Comparison of ENCODE assay signal across 1 cellular context in genomic region chr13:50133277-50133953, GRCh38.
TF ChIP-seq lines count a peak whose summit lies in the region.

No MANE protein-coding gene starts in this region.

TF ChIP-seq in GM23338, 12 proteins besides CTCF, POLR2A, EP300 and RAD21 (continued from another document):
- TF ChIP-seq, protein P1, sequence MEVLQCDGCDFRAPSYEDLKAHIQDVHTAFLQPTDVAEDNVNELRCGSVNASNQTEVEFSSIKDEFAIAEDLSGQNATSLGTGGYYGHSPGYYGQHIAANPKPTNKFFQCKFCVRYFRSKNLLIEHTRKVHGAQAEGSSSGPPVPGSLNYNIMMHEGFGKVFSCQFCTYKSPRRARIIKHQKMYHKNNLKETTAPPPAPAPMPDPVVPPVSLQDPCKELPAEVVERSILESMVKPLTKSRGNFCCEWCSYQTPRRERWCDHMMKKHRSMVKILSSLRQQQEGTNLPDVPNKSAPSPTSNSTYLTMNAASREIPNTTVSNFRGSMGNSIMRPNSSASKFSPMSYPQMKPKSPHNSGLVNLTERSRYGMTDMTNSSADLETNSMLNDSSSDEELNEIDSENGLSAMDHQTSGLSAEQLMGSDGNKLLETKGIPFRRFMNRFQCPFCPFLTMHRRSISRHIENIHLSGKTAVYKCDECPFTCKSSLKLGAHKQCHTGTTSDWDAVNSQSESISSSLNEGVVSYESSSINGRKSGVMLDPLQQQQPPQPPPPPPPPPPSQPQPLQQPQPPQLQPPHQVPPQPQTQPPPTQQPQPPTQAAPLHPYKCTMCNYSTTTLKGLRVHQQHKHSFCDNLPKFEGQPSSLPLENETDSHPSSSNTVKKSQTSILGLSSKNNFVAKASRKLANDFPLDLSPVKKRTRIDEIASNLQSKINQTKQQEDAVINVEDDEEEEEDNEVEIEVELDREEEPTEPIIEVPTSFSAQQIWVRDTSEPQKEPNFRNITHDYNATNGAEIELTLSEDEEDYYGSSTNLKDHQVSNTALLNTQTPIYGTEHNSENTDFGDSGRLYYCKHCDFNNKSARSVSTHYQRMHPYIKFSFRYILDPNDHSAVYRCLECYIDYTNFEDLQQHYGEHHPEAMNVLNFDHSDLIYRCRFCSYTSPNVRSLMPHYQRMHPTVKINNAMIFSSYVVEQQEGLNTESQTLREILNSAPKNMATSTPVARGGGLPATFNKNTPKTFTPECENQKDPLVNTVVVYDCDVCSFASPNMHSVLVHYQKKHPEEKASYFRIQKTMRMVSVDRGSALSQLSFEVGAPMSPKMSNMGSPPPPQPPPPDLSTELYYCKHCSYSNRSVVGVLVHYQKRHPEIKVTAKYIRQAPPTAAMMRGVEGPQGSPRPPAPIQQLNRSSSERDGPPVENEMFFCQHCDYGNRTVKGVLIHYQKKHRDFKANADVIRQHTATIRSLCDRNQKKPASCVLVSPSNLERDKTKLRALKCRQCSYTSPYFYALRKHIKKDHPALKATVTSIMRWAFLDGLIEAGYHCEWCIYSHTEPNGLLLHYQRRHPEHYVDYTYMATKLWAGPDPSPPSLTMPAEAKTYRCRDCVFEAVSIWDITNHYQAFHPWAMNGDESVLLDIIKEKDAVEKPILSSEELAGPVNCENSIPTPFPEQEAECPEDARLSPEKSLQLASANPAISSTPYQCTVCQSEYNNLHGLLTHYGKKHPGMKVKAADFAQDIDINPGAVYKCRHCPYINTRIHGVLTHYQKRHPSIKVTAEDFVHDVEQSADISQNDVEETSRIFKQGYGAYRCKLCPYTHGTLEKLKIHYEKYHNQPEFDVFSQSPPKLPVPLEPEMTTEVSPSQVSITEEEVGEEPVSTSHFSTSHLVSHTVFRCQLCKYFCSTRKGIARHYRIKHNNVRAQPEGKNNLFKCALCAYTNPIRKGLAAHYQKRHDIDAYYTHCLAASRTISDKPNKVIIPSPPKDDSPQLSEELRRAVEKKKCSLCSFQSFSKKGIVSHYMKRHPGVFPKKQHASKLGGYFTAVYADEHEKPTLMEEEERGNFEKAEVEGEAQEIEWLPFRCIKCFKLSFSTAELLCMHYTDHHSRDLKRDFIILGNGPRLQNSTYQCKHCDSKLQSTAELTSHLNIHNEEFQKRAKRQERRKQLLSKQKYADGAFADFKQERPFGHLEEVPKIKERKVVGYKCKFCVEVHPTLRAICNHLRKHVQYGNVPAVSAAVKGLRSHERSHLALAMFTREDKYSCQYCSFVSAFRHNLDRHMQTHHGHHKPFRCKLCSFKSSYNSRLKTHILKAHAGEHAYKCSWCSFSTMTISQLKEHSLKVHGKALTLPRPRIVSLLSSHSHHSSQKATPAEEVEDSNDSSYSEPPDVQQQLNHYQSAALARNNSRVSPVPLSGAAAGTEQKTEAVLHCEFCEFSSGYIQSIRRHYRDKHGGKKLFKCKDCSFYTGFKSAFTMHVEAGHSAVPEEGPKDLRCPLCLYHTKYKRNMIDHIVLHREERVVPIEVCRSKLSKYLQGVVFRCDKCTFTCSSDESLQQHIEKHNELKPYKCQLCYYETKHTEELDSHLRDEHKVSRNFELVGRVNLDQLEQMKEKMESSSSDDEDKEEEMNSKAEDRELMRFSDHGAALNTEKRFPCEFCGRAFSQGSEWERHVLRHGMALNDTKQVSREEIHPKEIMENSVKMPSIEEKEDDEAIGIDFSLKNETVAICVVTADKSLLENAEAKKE (CRISPR knock-in tag; IDR thresholded peaks at IDR 0.05): no peak
- TF ChIP-seq STAT1 (IDR thresholded peaks at IDR 0.05; ENCODE audit: unreplicated experiment) (no peak), EZH2 (IDR thresholded peaks at IDR 0.05; ENCODE audit: low read depth, unreplicated experiment) (peak; percentile 43), POLR2AphosphoS5 (IDR thresholded peaks at IDR 0.05; ENCODE audit: low read depth) (no peak), NANOG (IDR thresholded peaks at IDR 0.05; ENCODE audit: borderline replicate concordance) (no peak), ZNF114 (CRISPR knock-in tag; IDR thresholded peaks at IDR 0.05) (no peak), EZH2phosphoT487 (IDR thresholded peaks at IDR 0.05; ENCODE audit: unreplicated experiment) (peak; percentile 91), ETS1 (IDR thresholded peaks at IDR 0.05) (no peak), JUNB (IDR thresholded peaks at IDR 0.05; ENCODE audit: unreplicated experiment) (no peak)
- TF ChIP-seq, protein P2, sequence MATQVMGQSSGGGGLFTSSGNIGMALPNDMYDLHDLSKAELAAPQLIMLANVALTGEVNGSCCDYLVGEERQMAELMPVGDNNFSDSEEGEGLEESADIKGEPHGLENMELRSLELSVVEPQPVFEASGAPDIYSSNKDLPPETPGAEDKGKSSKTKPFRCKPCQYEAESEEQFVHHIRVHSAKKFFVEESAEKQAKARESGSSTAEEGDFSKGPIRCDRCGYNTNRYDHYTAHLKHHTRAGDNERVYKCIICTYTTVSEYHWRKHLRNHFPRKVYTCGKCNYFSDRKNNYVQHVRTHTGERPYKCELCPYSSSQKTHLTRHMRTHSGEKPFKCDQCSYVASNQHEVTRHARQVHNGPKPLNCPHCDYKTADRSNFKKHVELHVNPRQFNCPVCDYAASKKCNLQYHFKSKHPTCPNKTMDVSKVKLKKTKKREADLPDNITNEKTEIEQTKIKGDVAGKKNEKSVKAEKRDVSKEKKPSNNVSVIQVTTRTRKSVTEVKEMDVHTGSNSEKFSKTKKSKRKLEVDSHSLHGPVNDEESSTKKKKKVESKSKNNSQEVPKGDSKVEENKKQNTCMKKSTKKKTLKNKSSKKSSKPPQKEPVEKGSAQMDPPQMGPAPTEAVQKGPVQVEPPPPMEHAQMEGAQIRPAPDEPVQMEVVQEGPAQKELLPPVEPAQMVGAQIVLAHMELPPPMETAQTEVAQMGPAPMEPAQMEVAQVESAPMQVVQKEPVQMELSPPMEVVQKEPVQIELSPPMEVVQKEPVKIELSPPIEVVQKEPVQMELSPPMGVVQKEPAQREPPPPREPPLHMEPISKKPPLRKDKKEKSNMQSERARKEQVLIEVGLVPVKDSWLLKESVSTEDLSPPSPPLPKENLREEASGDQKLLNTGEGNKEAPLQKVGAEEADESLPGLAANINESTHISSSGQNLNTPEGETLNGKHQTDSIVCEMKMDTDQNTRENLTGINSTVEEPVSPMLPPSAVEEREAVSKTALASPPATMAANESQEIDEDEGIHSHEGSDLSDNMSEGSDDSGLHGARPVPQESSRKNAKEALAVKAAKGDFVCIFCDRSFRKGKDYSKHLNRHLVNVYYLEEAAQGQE (IDR thresholded peaks at IDR 0.05; ENCODE audit: unreplicated experiment): no peak
TF ChIP-seq in GM23338: peak in this region for 2.
